ENCODE assay signal across 17 cellular contexts in genomic region chr16:75113541-75114121, GRCh38. TPM values are rescaled to one million over a fixed set of nuclear protein-coding genes. Genes with fewer than 3 reads are reported as not detected.
DNase-seq lines count a peak whose midpoint lies in the region; ATAC-seq and TF ChIP-seq lines count a peak whose summit lies in the region.
"Had no signal": no experiment of that assay in that cellular context is flagged by ENCODE, and none has a peak within 500 bp of the region (broad histone marks: within the 10 kb centered on the region; RNA-seq: fewer than 3 reads in every experiment).

No MANE protein-coding gene starts in this region.

- H3K4me2 ChIP-seq in BLaER1 treated with 17β-estradiol and CSF1 and Interleukin-3, amounts not matched to agents 10 nM and 100 nM, result peak overlapping the region in 8 of 11 experiments; percentile 93 to 99 (median 96); a peak in 11 of 22 replicates

- no peak for DNase-seq in endothelial cell (ENCODE audit: low spot score)
- peak; percentile 72 for DNase-seq in posterior vena cava (ENCODE audit: low spot score)
- no peak for DNase-seq in CD14-positive monocyte (ENCODE audit: low spot score)
- no peak for DNase-seq in DMS79 (lab: John Stamatoyannopoulos, UW)
- no peak for DNase-seq in lower lobe of right lung
- DNase-seq in NCI-H748 (lab: John Stamatoyannopoulos, UW; ENCODE audit: unreplicated experiment), result no peak
- DNase-seq: GDM1, NCI-H1105 treated with DMSO at 0.1 percent for 48 hours, NCI-H510A, PC-3, RPMI8226 had no signal

- no peaks in the 10 kb centered on the region for H3K36me3 ChIP-seq in BLaER1 treated with 17β-estradiol and CSF1 and Interleukin-3, amounts not matched to agents 10 nM and 100 nM
- H3K36me3 ChIP-seq in KOPT-K1 (ENCODE audit: insufficient read depth, low read length) (no peaks in the 10 kb centered on the region), lower lobe of right lung (no peaks in the 10 kb centered on the region)

- H3K9me3 Mint-ChIP-seq in endothelial cell (ENCODE audit: unreplicated experiment), result no peaks in the 10 kb centered on the region
- peaks cover 0 to 6% (median 3%) of the 10 kb centered on the region in 7 donors for H3K9me3 Mint-ChIP-seq in CD14-positive monocyte

- H3K9me3 ChIP-seq in BLaER1 treated with 17β-estradiol and CSF1 and Interleukin-3, amounts not matched to agents 10 nM and 100 nM (replicated peaks in 1 of 11), result peaks cover 0 to 14% (median 0%) of the 10 kb centered on the region in 11 experiments; a peak in 5 of 22 replicates
- H3K9me3 ChIP-seq in KOPT-K1 (ENCODE audit: insufficient read depth, low read length, poor library complexity, severe bottlenecking) (no peaks in the 10 kb centered on the region), lower lobe of right lung (no peaks in the 10 kb centered on the region)

- H4K20me1 ChIP-seq in BLaER1 treated with 17β-estradiol and CSF1 and Interleukin-3, amounts not matched to agents 10 nM and 100 nM, result peaks cover 0 to 30% (median 14%) of the 10 kb centered on the region in 11 experiments; a peak in 7 of 22 replicates

- TF ChIP-seq CTCF in endothelial cell (IDR thresholded peaks at IDR 0.05; ENCODE audit: unreplicated experiment) (no peak), CD14-positive monocyte (IDR thresholded peaks at IDR 0.05) (no peak), lower lobe of right lung (IDR thresholded peaks at IDR 0.05) (no peak)

- H3K27ac Mint-ChIP-seq in endothelial cell (ENCODE audit: unreplicated experiment), result no peak overlapping the region
- no peak overlapping the region for H3K27ac Mint-ChIP-seq in CD14-positive monocyte

- H3K9ac ChIP-seq in BLaER1 treated with 17β-estradiol and CSF1 and Interleukin-3, amounts not matched to agents 10 nM and 100 nM, result peak overlapping the region in 2 of 11 experiments; percentile 91; a peak in 4 of 22 replicates

- H3K27me3 Mint-ChIP-seq in endothelial cell (ENCODE audit: unreplicated experiment) (peaks cover 34% of the 10 kb centered on the region), CD14-positive monocyte (ENCODE audit: low read depth in 3 of 3) (peaks cover 22 to 32% (median 30%) of the 10 kb centered on the region in 3 donors)

- peaks cover 11% of the 10 kb centered on the region for H3K36me3 Mint-ChIP-seq in endothelial cell (ENCODE audit: low read depth, unreplicated experiment)
- peaks cover 11 to 14% of the 10 kb centered on the region in 2 donors for H3K36me3 Mint-ChIP-seq in CD14-positive monocyte

- peaks cover 49 to 62% (median 56%) of the 10 kb centered on the region in 10 experiments for H3K4me1 ChIP-seq in BLaER1 treated with 17β-estradiol and CSF1 and Interleukin-3, amounts not matched to agents 10 nM and 100 nM
- H3K4me1 ChIP-seq in lower lobe of right lung, result peaks cover 66% of the 10 kb centered on the region

- intact Hi-C loops in posterior vena cava (cut with DNase I), result no loop called here
- intact Hi-C loops in CD14-positive monocyte (cut with micrococcal nuclease), result loop anchor here (5.0 kb wide), 2 partner anchors 51 to 116 kb away; partner anchors contain the start of gene ZNRF1 (in 1 of the 2)
- intact Hi-C loops in lower lobe of right lung (cut with DNase I), result loop anchor here (5.0 kb wide), 1 partner anchor 116 kb away; the partner anchor contains the start of gene ZNRF1

- H3K4me1 Mint-ChIP-seq in endothelial cell (ENCODE audit: unreplicated experiment) (peaks cover 38% of the 10 kb centered on the region), CD14-positive monocyte (peaks cover 56% of the 10 kb centered on the region)

- H3K4me3 Mint-ChIP-seq in endothelial cell (ENCODE audit: unreplicated experiment) (peak overlapping the region; percentile 59), CD14-positive monocyte (no peak overlapping the region)

- H3K27ac ChIP-seq in BLaER1 treated with 17β-estradiol and CSF1 and Interleukin-3, amounts not matched to agents 10 nM and 100 nM, result peak overlapping the region in 1 of 11 experiments; percentile 98; a peak in 2 of 22 replicates
- H3K27ac ChIP-seq in KOPT-K1 (ENCODE audit: low read depth, low read length, poor library complexity, severe bottlenecking) (peak overlapping the region; percentile 99), lower lobe of right lung (no peak overlapping the region)
- H3K27ac ChIP-seq: C4-2B, HL-60 had no signal

- ATAC-seq in lower lobe of right lung, result no peak
- ATAC-seq: PC-3 had no signal

- H3K27me3 ChIP-seq in BLaER1 treated with 17β-estradiol and CSF1 and Interleukin-3, amounts not matched to agents 10 nM and 100 nM, result peaks cover 0 to 19% (median 0%) of the 10 kb centered on the region in 11 experiments; a peak in 6 of 22 replicates
- no peaks in the 10 kb centered on the region for H3K27me3 ChIP-seq in lower lobe of right lung (ENCODE audit: low read depth)

- no peak overlapping the region for H3K4me3 ChIP-seq in BLaER1 treated with 17β-estradiol and CSF1 and Interleukin-3, amounts not matched to agents 10 nM and 100 nM
- no peak overlapping the region for H3K4me3 ChIP-seq in lower lobe of right lung

RNA-seq across cellular contexts. Expression of gene LDHD, which starts 2.9 kb away (rescaled TPM):
- total RNA-seq in endothelial cell (ENCODE audit: unreplicated experiment) (0.36 TPM), posterior vena cava (1 to 10 TPM in 1 of 2 donors, under 1 TPM in 1; 0.52 to 2.3 TPM), lower lobe of right lung (13.2 TPM)
- 1 to 10 TPM; 3.7 to 5.4 TPM for polyA plus RNA-seq in CD14-positive monocyte
- total RNA-seq: Daoy, HT1080 had no signal

RNA-seq across cellular contexts. Expression of gene ZFP1, which starts 34.7 kb away (rescaled TPM):
- total RNA-seq in endothelial cell (ENCODE audit: unreplicated experiment), result 12.0 TPM
- 10 to 100 TPM in 1 of 2 donors, 1 to 10 TPM in 1; 9.1 to 10.2 TPM for total RNA-seq in posterior vena cava
- polyA plus RNA-seq in CD14-positive monocyte, result 1 to 10 TPM; 3.4 to 4.0 TPM
- 10.4 TPM for total RNA-seq in lower lobe of right lung

Comparison
In these comparisons a context has a peak if more than half of its experiments do, and no peak if none do; other contexts are left out.
1. intact Hi-C loops: an anchor here in CD14-positive monocyte (5.0 kb wide) and lower lobe of right lung (5.0 kb wide); none called in posterior vena cava.